In the genomic region with DNA sequence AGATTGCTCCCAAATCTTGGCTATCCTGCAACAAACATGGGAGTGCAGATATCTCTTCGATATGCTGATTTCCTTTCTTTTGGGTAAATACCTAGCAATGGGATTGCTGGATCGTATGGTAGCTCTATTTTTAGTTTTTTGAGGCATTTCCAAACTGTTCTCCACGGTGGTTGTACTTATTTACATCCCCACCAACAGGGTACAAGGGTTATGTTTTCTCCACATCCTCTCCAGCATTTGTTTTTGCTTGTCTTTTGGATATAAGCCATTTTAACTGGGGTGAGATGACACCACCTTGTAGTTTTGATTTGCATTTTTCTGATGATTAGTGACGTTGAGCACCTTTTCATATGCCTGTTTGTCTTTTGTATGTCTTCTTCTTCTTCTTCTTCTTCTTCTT, we compare ENCODE assay signal across 3 cellular contexts.
TF ChIP-seq lines count a peak whose summit lies in the region.

No MANE protein-coding gene starts in this region.

TF ChIP-seq in liver, 16 proteins besides CTCF, POLR2A, EP300 and RAD21:
- peak; percentile 91 for TF ChIP-seq FOXA2 (IDR thresholded peaks at IDR 0.05)
- peak in 1 of 2 donors; percentile 66 for TF ChIP-seq JUND (IDR thresholded peaks at IDR 0.05)
- no peak for TF ChIP-seq TAF1 (conservative IDR thresholded peaks at IDR 0.05)
- TF ChIP-seq NR2F2 (IDR thresholded peaks at IDR 0.05): no peak
- TF ChIP-seq HNF4G (IDR thresholded peaks at IDR 0.05): peak; percentile 82
- TF ChIP-seq, protein P1, sequence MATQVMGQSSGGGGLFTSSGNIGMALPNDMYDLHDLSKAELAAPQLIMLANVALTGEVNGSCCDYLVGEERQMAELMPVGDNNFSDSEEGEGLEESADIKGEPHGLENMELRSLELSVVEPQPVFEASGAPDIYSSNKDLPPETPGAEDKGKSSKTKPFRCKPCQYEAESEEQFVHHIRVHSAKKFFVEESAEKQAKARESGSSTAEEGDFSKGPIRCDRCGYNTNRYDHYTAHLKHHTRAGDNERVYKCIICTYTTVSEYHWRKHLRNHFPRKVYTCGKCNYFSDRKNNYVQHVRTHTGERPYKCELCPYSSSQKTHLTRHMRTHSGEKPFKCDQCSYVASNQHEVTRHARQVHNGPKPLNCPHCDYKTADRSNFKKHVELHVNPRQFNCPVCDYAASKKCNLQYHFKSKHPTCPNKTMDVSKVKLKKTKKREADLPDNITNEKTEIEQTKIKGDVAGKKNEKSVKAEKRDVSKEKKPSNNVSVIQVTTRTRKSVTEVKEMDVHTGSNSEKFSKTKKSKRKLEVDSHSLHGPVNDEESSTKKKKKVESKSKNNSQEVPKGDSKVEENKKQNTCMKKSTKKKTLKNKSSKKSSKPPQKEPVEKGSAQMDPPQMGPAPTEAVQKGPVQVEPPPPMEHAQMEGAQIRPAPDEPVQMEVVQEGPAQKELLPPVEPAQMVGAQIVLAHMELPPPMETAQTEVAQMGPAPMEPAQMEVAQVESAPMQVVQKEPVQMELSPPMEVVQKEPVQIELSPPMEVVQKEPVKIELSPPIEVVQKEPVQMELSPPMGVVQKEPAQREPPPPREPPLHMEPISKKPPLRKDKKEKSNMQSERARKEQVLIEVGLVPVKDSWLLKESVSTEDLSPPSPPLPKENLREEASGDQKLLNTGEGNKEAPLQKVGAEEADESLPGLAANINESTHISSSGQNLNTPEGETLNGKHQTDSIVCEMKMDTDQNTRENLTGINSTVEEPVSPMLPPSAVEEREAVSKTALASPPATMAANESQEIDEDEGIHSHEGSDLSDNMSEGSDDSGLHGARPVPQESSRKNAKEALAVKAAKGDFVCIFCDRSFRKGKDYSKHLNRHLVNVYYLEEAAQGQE (IDR thresholded peaks at IDR 0.05): peak; percentile 83
- TF ChIP-seq, protein P2, sequence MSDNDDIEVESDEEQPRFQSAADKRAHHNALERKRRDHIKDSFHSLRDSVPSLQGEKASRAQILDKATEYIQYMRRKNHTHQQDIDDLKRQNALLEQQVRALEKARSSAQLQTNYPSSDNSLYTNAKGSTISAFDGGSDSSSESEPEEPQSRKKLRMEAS (IDR thresholded peaks at IDR 0.05): peak; percentile 65
- TF ChIP-seq GABPA (IDR thresholded peaks at IDR 0.05 in 1 of 2, conservative IDR thresholded peaks at IDR 0.05 in 1 of 2): no peak
- TF ChIP-seq EGR1 (IDR thresholded peaks at IDR 0.05; ENCODE audit: low read depth in 2 of 2): no peak
- TF ChIP-seq HNF4A (conservative IDR thresholded peaks at IDR 0.05): peak; percentile 93 to 94
- peak; percentile 56 to 78 for TF ChIP-seq RXRA (IDR thresholded peaks at IDR 0.05)
- TF ChIP-seq, protein P3, sequence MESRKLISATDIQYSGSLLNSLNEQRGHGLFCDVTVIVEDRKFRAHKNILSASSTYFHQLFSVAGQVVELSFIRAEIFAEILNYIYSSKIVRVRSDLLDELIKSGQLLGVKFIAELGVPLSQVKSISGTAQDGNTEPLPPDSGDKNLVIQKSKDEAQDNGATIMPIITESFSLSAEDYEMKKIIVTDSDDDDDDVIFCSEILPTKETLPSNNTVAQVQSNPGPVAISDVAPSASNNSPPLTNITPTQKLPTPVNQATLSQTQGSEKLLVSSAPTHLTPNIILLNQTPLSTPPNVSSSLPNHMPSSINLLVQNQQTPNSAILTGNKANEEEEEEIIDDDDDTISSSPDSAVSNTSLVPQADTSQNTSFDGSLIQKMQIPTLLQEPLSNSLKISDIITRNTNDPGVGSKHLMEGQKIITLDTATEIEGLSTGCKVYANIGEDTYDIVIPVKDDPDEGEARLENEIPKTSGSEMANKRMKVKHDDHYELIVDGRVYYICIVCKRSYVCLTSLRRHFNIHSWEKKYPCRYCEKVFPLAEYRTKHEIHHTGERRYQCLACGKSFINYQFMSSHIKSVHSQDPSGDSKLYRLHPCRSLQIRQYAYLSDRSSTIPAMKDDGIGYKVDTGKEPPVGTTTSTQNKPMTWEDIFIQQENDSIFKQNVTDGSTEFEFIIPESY (IDR thresholded peaks at IDR 0.05): peak; percentile 78
- TF ChIP-seq YY1 (IDR thresholded peaks at IDR 0.05): peak; percentile 69
- TF ChIP-seq, protein P4, sequence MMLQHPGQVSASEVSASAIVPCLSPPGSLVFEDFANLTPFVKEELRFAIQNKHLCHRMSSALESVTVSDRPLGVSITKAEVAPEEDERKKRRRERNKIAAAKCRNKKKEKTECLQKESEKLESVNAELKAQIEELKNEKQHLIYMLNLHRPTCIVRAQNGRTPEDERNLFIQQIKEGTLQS (IDR thresholded peaks at IDR 0.05): peak; percentile 26
- peak; percentile 91 for TF ChIP-seq FOXA1 (IDR thresholded peaks at IDR 0.05)
- TF ChIP-seq SP1 (IDR thresholded peaks at IDR 0.05): peak; percentile 94

TF ChIP-seq in HepG2, 621 proteins besides CTCF, POLR2A, EP300 and RAD21:
- TF ChIP-seq, protein P5, sequence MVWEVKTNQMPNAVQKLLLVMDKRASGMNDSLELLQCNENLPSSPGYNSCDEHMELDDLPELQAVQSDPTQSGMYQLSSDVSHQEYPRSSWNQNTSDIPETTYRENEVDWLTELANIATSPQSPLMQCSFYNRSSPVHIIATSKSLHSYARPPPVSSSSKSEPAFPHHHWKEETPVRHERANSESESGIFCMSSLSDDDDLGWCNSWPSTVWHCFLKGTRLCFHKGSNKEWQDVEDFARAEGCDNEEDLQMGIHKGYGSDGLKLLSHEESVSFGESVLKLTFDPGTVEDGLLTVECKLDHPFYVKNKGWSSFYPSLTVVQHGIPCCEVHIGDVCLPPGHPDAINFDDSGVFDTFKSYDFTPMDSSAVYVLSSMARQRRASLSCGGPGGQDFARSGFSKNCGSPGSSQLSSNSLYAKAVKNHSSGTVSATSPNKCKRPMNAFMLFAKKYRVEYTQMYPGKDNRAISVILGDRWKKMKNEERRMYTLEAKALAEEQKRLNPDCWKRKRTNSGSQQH (CRISPR knock-in tag; IDR thresholded peaks at IDR 0.05; ENCODE audit: low read depth): no peak
- TF ChIP-seq, protein P6, sequence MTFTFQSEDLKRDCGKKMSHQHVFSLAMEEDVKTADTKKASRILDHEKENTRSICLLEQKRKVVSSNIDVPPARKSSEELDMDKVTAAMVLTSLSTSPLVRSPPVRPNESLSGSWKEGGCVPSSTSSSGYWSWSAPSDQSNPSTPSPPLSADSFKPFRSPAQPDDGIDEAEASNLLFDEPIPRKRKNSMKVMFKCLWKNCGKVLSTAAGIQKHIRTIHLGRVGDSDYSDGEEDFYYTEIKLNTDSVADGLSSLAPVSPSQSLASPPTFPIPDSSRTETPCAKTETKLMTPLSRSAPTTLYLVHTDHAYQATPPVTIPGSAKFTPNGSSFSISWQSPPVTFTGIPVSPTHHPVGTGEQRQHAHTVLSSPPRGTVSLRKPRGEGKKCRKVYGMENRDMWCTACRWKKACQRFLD (CRISPR knock-in tag; IDR thresholded peaks at IDR 0.05; ENCODE audit: borderline replicate concordance): no peak
- no peak for TF ChIP-seq TCF7L2 (IDR thresholded peaks at IDR 0.05; ENCODE audit: low read depth, low read length)
- no peak for TF ChIP-seq ZNF10 (CRISPR knock-in tag; IDR thresholded peaks at IDR 0.05; ENCODE audit: borderline replicate concordance, low read depth)
- TF ChIP-seq, protein P7, sequence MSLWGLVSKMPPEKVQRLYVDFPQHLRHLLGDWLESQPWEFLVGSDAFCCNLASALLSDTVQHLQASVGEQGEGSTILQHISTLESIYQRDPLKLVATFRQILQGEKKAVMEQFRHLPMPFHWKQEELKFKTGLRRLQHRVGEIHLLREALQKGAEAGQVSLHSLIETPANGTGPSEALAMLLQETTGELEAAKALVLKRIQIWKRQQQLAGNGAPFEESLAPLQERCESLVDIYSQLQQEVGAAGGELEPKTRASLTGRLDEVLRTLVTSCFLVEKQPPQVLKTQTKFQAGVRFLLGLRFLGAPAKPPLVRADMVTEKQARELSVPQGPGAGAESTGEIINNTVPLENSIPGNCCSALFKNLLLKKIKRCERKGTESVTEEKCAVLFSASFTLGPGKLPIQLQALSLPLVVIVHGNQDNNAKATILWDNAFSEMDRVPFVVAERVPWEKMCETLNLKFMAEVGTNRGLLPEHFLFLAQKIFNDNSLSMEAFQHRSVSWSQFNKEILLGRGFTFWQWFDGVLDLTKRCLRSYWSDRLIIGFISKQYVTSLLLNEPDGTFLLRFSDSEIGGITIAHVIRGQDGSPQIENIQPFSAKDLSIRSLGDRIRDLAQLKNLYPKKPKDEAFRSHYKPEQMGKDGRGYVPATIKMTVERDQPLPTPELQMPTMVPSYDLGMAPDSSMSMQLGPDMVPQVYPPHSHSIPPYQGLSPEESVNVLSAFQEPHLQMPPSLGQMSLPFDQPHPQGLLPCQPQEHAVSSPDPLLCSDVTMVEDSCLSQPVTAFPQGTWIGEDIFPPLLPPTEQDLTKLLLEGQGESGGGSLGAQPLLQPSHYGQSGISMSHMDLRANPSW (CRISPR knock-in tag; IDR thresholded peaks at IDR 0.05; ENCODE audit: borderline replicate concordance): no peak
- TF ChIP-seq NCOA5 (CRISPR knock-in tag; IDR thresholded peaks at IDR 0.05): no peak
- TF ChIP-seq NR3C1 (CRISPR knock-in tag; IDR thresholded peaks at IDR 0.05): no peak
- no peak for TF ChIP-seq ESRRA (CRISPR knock-in tag; IDR thresholded peaks at IDR 0.05; ENCODE audit: low read depth)
- TF ChIP-seq BCL6 (CRISPR knock-in tag; IDR thresholded peaks at IDR 0.05): no peak
- no peak for TF ChIP-seq MYNN (CRISPR knock-in tag; IDR thresholded peaks at IDR 0.05; ENCODE audit: low read depth)
- TF ChIP-seq HCFC1 (IDR thresholded peaks at IDR 0.05; ENCODE audit: low read depth, low read length): no peak
- TF ChIP-seq ATF1 (CRISPR knock-in tag; IDR thresholded peaks at IDR 0.05): no peak
- TF ChIP-seq GATAD2A (CRISPR knock-in tag; IDR thresholded peaks at IDR 0.05): no peak
- no peak for TF ChIP-seq ZNF562 (CRISPR knock-in tag; IDR thresholded peaks at IDR 0.05; ENCODE audit: borderline replicate concordance)

TF ChIP-seq in K562, 482 proteins besides CTCF, POLR2A, EP300 and RAD21:
- TF ChIP-seq FOS (IDR thresholded peaks at IDR 0.05; ENCODE audit: extremely low read depth, insufficient read length): no peak
- no peak for TF ChIP-seq ZNF695 (CRISPR knock-in tag; IDR thresholded peaks at IDR 0.05)
